9 cellular contexts compared by ENCODE assay signal in the genomic region with DNA sequence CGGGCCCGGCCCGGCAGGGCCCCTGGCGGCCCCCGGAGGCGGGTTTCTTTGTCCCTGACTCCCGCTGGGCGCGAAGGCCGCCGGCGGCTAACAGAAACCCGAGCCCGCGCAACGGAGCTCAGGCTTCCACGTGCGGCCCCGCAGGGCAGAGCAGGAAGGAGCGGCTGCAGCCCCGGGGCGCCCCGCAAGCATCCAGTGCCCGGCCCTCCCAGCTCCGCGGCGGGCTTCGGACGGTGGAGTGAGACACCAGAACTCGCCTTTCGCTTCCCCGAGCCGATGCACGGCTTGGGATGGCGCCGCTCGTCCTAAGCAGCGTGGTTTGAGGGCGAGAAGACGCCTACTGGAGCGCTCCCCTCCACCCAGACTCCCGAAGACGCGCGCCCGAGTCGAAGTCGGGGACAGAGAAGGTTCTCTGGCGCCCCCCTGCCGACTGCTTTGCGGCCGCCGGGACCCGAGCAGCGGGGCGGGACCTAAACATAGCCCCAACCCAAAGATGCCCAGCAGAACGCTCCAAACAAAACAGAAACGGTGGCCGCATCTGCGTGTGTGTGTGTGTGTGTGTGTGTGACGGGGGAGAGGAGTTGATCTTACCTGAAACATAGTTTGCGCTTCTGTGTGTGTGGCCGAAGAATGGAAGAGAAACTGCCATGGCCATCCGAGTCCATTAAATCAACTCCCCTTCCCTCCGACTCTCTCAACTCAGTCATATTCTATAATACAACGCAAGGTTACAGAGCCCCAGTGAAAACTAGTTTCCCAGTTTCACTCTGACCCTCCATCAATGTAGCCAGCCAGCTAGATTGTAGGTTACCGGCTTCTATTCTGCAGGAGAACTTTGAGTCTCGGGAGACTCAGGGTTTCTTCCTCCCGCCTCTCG. TPM values are rescaled to one million over a fixed set of nuclear protein-coding genes. Genes with fewer than 3 reads are reported as not detected.
DNase-seq lines count a peak whose midpoint lies in the region; ATAC-seq, FAIRE-seq and TF ChIP-seq lines count a peak whose summit lies in the region.
"Had no signal": no experiment of that assay in that cellular context is flagged by ENCODE, and none has a peak within 500 bp of the region (broad histone marks: within the 10 kb centered on the region; RNA-seq: fewer than 3 reads in every experiment).

No MANE protein-coding gene starts in this region.

- dilution Hi-C loops in keratinocyte (cut with MboI; ENCODE audit: extremely low pct_ligation_motif_present, low sequenced_read_pairs) = no loop called here

- H3K36me3 ChIP-seq in breast epithelium (no peaks in the 10 kb centered on the region), keratinocyte (ENCODE audit: control insufficient read depth in 2 of 2, extremely low read depth in 1 of 2, insufficient read depth in 2 of 2, low read length in 2 of 2) (no peaks in the 10 kb centered on the region)

- no peak for FAIRE-seq in keratinocyte (lab: Jason Lieb, UNC)
- FAIRE-seq: endometrium had no signal

- intact Hi-C loops in breast epithelium (cut with DNase I; ENCODE audit: low total_unique reads) = no loop called here

- H3K4me1 ChIP-seq in breast epithelium (peaks cover 0 to 9% of the 10 kb centered on the region in 2 donors), keratinocyte (ENCODE audit: control insufficient read depth, extremely low read depth, insufficient read depth, low read length) (peaks cover 18% of the 10 kb centered on the region)

- peak overlapping the region; percentile 49 to 73 (median 65) for H3K4me3 ChIP-seq in breast epithelium
- peak overlapping the region; percentile 46 to 75 (median 72) for H3K4me3 ChIP-seq in keratinocyte (ENCODE audit: control insufficient read depth in 2 of 3, extremely low read depth in 1 of 3, insufficient read depth in 2 of 3, low read depth in 1 of 3, low read length in 3 of 3)

- no peaks in the 10 kb centered on the region for H3K9me1 ChIP-seq in keratinocyte (ENCODE audit: control insufficient read depth, extremely low read depth, insufficient read depth, low read length)

- H3K9me3 ChIP-seq in breast epithelium = no peaks in the 10 kb centered on the region
- H3K9me3 ChIP-seq in keratinocyte (ENCODE audit: control insufficient read depth, low read depth, low read length) = no peaks in the 10 kb centered on the region

- H3K4me2 ChIP-seq in keratinocyte (ENCODE audit: control insufficient read depth, extremely low read depth, insufficient read depth, low read depth, low read length) = peak overlapping the region; percentile 89

- DNase-seq in EL (peak; percentile 58), Kasumi-1 (lab: John Stamatoyannopoulos, UW) (peak; percentile 16 to 26), T-helper 9 cell (peak; percentile 38), breast epithelium (ENCODE audit: low spot score in 2 of 2) (no peak), keratinocyte (ENCODE audit: low read depth, low spot score) (no peak), middle frontal gyrus (ENCODE audit: extremely low spot score, low spot score) (no peak)
- peak; percentile 73 for DNase-seq in stimulated activated CD4-positive, alpha-beta T cell treated with anti-CD3 and anti-CD28 coated beads, Interleukin-15, amount 100 ng/mL, for 24 hours

- peak overlapping the region; percentile 37 for H3K9ac ChIP-seq in keratinocyte (ENCODE audit: control insufficient read depth, extremely low read depth, insufficient read depth, low read length)

- no peak for TF ChIP-seq CTCF in breast epithelium (IDR thresholded peaks at IDR 0.05)
- peak in 1 of 3 experiments; percentile 46 for TF ChIP-seq CTCF in keratinocyte (optimal IDR thresholded peaks at IDR 0.05 in 1 of 3, IDR thresholded peaks at IDR 0.05 in 1 of 3, conservative IDR thresholded peaks at IDR 0.05 in 1 of 3; ENCODE audit: extremely low read depth in 1 of 3, insufficient read depth in 2 of 3, low read length in 3 of 3)

- H3K27ac ChIP-seq in breast epithelium (no peak overlapping the region), keratinocyte (ENCODE audit: control insufficient read depth, insufficient read depth, low read length) (no peak overlapping the region)

- peaks cover under 1 to 46% of the 10 kb centered on the region in 2 donors for H3K27me3 ChIP-seq in breast epithelium
- peaks cover 46% of the 10 kb centered on the region for H3K27me3 ChIP-seq in keratinocyte (ENCODE audit: control insufficient read depth, extremely low read depth, insufficient read depth, low read length)

- peak overlapping the region; percentile 65 for H2AFZ ChIP-seq in keratinocyte (ENCODE audit: control insufficient read depth, low read length)

- peak; percentile 27 for ATAC-seq in GM21737 (IDR thresholded peaks at IDR 0.05; ENCODE audit: unreplicated experiment)

- TF ChIP-seq POLR2A in breast epithelium (IDR thresholded peaks at IDR 0.05) = no peak

- H3K79me2 ChIP-seq in keratinocyte (ENCODE audit: control insufficient read depth, insufficient read depth, low read length) = no peaks in the 10 kb centered on the region

- H4K20me1 ChIP-seq in keratinocyte (ENCODE audit: control insufficient read depth, extremely low read depth, insufficient read depth, low read length) = no peaks in the 10 kb centered on the region

RNA-seq across cellular contexts. Expression of gene FGF9, which starts 0.6 kb away (rescaled TPM):
- 1 to 10 TPM in 1 of 3 donors, under 1 TPM in 1, not detected in 1; 0.32 to 1.2 TPM for total RNA-seq in breast epithelium
- 0.06 TPM in 1 of 3 replicates, not detected in the others for polyA plus RNA-seq in keratinocyte
- not detected for polyA plus RNA-seq in keratinocyte (2011; ENCODE audit: low read depth)
- not detected in 2 replicates for polyA plus RNA-seq in keratinocyte (2011; cell fraction: cytosol; rRNA removed)
- polyA plus RNA-seq in keratinocyte (2011; cell fraction: nucleus; rRNA removed) = 0.05 TPM in 1 of 2 replicates, not detected in the other
- polyA plus RNA-seq in keratinocyte (2012; ENCODE audit: low replicate concordance) = 0.23 TPM in 1 of 2 replicates, not detected in the other
- polyA minus RNA-seq in keratinocyte = not detected in 3 replicates
- polyA minus RNA-seq in keratinocyte (2011; cell fraction: cytosol; rRNA and poly(A)+ RNA removed) = not detected
- polyA minus RNA-seq in keratinocyte (2011; cell fraction: nucleus; rRNA and poly(A)+ RNA removed) = not detected in 2 replicates

Comparison
In these comparisons a context has a peak if more than half of its experiments do, and no peak if none do; other contexts are left out.
1. DNase-seq: peak in EL (single experiment), Kasumi-1 (2 of 2), T-helper 9 cell (single experiment) and stimulated activated CD4-positive, alpha-beta T cell treated with anti-CD3 and anti-CD28 coated beads, Interleukin-15, amount 100 ng/mL, for 24 hours (single experiment); none in breast epithelium (0 of 2), keratinocyte (single experiment) and middle frontal gyrus (single experiment).